8 cellular contexts compared by ENCODE assay signal in the genomic region with DNA sequence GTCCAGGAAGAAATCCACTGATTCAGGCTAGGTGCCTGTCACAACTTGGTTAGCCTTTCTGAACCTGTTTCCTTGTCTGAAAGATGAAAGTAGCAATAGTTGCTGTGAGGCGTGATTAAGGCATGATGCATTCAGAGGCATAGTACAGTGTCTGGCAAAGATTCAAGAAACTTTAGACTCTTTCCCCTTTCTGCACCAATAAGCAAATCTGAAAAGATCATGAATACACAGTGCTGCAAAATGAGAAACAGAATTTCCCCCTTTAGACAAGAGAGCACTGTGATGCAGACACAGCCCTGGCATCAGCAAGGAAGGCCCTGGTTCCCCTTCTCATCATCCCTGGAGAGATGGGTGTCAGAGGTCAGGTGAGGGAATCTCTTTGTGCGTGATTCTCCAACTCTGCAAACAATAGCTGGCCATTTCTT. TPM values are rescaled to one million over a fixed set of nuclear protein-coding genes. Genes with fewer than 3 reads are reported as not detected.
DNase-seq lines count a peak whose midpoint lies in the region; ATAC-seq and TF ChIP-seq lines count a peak whose summit lies in the region.

No MANE protein-coding gene starts in this region.

- ATAC-seq in GM18909 (IDR thresholded peaks at IDR 0.05; ENCODE audit: poor library complexity, unreplicated experiment) (peak; percentile 66), HG03095 (IDR thresholded peaks at IDR 0.05; ENCODE audit: unreplicated experiment) (peak; percentile 50), omental fat pad (ENCODE audit: low FRiP score) (peak; percentile 77), HG03280 (IDR thresholded peaks at IDR 0.05; ENCODE audit: unreplicated experiment) (no peak)

- no peaks in the 10 kb centered on the region for H3K36me3 ChIP-seq in brain microvascular endothelial cell (replicated peaks)

- no peak overlapping the region for H3K27ac ChIP-seq in brain microvascular endothelial cell

- TF ChIP-seq CTCF in brain microvascular endothelial cell (IDR thresholded peaks at IDR 0.05; ENCODE audit: low read depth, low read length, missing control alignments) (no peak), omental fat pad (IDR thresholded peaks at IDR 0.05) (no peak)

- in situ Hi-C loops in brain microvascular endothelial cell (cut with HindIII; ENCODE audit: low pct_ligation_motif_present, low sequenced_read_pairs), result no loop called here

- no peaks in the 10 kb centered on the region for H3K27me3 ChIP-seq in brain microvascular endothelial cell (replicated peaks)

- DNase-seq in brain microvascular endothelial cell, result peak; percentile 53
- no peak for DNase-seq in omental fat pad (ENCODE audit: low spot score)
- DNase-seq in activated gamma-delta T cell treated with Interleukin-2 at 50 U/mL for 16 hours, result no peak
- no peak for DNase-seq in DMS114 treated with DMSO at 0.1 percent for 48 hours (lab: John Stamatoyannopoulos, UW; ENCODE audit: unreplicated experiment)
- DNase-seq in stimulated activated CD4-positive, alpha-beta T cell treated with anti-CD3 and anti-CD28 coated beads, Interleukin-4, amount 100 ng/mL, for 1 hour, result no peak

- no peak overlapping the region for H3K4me3 ChIP-seq in brain microvascular endothelial cell (ENCODE audit: low read depth, low read length)

RNA-seq across cellular contexts. Expression of a gene that starts 41.9 kb away (rescaled TPM):
- total RNA-seq in omental fat pad, result 10 to 100 TPM; 22.2 to 68.6 (median 31.5) TPM
